In the genomic region with DNA sequence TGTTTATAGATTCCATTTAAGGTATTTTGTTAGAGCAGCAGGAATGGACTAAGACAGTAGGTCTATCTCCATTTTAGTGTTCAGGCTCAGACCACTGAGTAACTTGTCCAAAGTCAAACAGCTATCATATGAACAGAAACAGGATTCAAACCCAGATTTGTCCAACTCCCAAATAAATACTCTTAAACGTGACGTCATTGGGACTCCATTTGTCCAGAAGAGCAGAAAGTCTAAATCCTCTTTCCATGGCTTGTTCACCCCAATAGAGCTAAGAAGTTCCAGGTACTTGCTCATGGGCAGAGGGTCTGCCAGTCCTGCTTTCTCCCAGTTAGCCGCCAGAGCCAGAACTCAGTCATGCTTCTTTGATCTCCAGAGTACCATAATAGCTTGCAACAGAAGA, we compare ENCODE assay signal across 38 cellular contexts.
"Had no signal": no experiment of that assay in that cellular context is flagged by ENCODE, and none has a peak within 500 bp of the region (broad histone marks: within the 10 kb centered on the region; RNA-seq: fewer than 3 reads in every experiment).

No MANE protein-coding gene starts in this region.

- H3K36me3 Mint-ChIP-seq: activated naive CD4-positive, alpha-beta T cell treated with anti-CD3 and anti-CD28 coated beads, Interleukin-2, amount 10 ng/mL, durations not matched to agents 7 days and 5 days; activated naive CD4-positive, alpha-beta T cell treated with anti-CD3 and anti-CD28 coated beads, Interleukin-2, amount 50 U/mL, for 24 hours; activated naive CD4-positive, alpha-beta T cell treated with anti-CD3 and anti-CD28 coated beads, Interleukin-2, amount 50 U/mL, for 72 hours; activated naive CD8-positive, alpha-beta T cell; activated naive CD8-positive, alpha-beta T cell treated with anti-CD3 and anti-CD28 coated beads for 36 hours; activated naive CD8-positive, alpha-beta T cell treated with anti-CD3 and anti-CD28 coated beads, Interleukin-2, amount 10 ng/mL, durations not matched to agents 7 days and 5 days; brain had no signal

- H3K9me3 ChIP-seq: adrenal gland, ascending aorta, body of pancreas, breast epithelium had no signal

- H3K27ac Mint-ChIP-seq: activated naive CD4-positive, alpha-beta T cell treated with anti-CD3 and anti-CD28 coated beads for 36 hours; activated naive CD4-positive, alpha-beta T cell treated with anti-CD3 and anti-CD28 coated beads, Interleukin-2, amount 10 ng/mL, durations not matched to agents 7 days and 5 days; activated naive CD4-positive, alpha-beta T cell treated with anti-CD3 and anti-CD28 coated beads, Interleukin-2, amount 50 U/mL, for 24 hours; activated naive CD4-positive, alpha-beta T cell treated with anti-CD3 and anti-CD28 coated beads, Interleukin-2, amount 50 U/mL, for 72 hours; activated naive CD8-positive, alpha-beta T cell; activated naive CD8-positive, alpha-beta T cell treated with anti-CD3 and anti-CD28 coated beads for 36 hours; activated naive CD8-positive, alpha-beta T cell treated with anti-CD3 and anti-CD28 coated beads, Interleukin-2, amount 10 ng/mL, durations not matched to agents 7 days and 5 days; activated naive CD8-positive, alpha-beta T cell treated with anti-CD3 and anti-CD28 coated beads, Interleukin-2, amount 50 U/mL, for 24 hours; activated T-cell treated with anti-CD3 and anti-CD28 coated beads, Interleukin-2, amount 50 U/mL, for 24 hours; activated T-cell treated with anti-CD3 and anti-CD28 coated beads, Interleukin-2, amount 50 U/mL, for 72 hours; activated T-helper 1 cell treated with anti-CD3 and anti-CD28 coated beads, Interleukin-12 subunit alpha, Interleukin-12 subunit beta, Interleukin-2, Interleukin-4 antibody, amounts not matched to agents 30 ng/mL and 10 ng/mL and 1 ng/mL, durations not matched to agents 14 hours and 24 hours and 36 hours; activated T-helper 17 cell treated with anti-CD3 and anti-CD28 coated beads, Interleukin-2, amount 50 U/mL, for 72 hours; brain had no signal

- H3K4me1 ChIP-seq: adrenal gland, ascending aorta, breast epithelium had no signal

- ATAC-seq: activated naive CD4-positive, alpha-beta T cell treated with anti-CD3 and anti-CD28 coated beads, Interleukin-2, amount 50 U/mL, for 72 hours; activated naive CD8-positive, alpha-beta T cell treated with anti-CD3 and anti-CD28 coated beads, Interleukin-2, amount 50 U/mL, for 24 hours; activated T-cell treated with anti-CD3 and anti-CD28 coated beads, Interleukin-2, amount 50 U/mL, for 4 hours; activated T-cell treated with anti-CD3 and anti-CD28 coated beads, Interleukin-2, amount 50 U/mL, for 72 hours; activated T-helper 17 cell treated with anti-CD3 and anti-CD28 coated beads, Interleukin-2, amount 50 U/mL, for 72 hours; body of pancreas had no signal

- H3K4me3 ChIP-seq: adrenal gland, ascending aorta, body of pancreas, breast epithelium, cardiac muscle cell had no signal

- DNase-seq: activated effector memory CD4-positive, alpha-beta T cell treated with anti-CD3 and anti-CD28 coated beads, Interleukin-2, amount 50 U/mL, for 16 hours; activated effector memory CD4-positive, alpha-beta T cell treated with Interleukin-2 at 50 U/mL for 16 hours; activated gamma-delta T cell; activated gamma-delta T cell treated with Interleukin-2 at 50 U/mL for 16 hours; activated naive CD4-positive, alpha-beta T cell; activated naive CD4-positive, alpha-beta T cell treated with anti-CD3 and anti-CD28 coated beads for 36 hours; activated naive CD4-positive, alpha-beta T cell treated with anti-CD3 and anti-CD28 coated beads, Interleukin-2, amount 10 ng/mL, durations not matched to agents 7 days and 5 days; activated naive CD4-positive, alpha-beta T cell treated with anti-CD3 and anti-CD28 coated beads, Interleukin-2, amount 50 U/mL, for 16 hours; activated naive CD4-positive, alpha-beta T cell treated with Interleukin-2 at 50 U/mL for 16 hours; activated naive CD8-positive, alpha-beta T cell treated with anti-CD3 and anti-CD28 coated beads for 36 hours; activated naive CD8-positive, alpha-beta T cell treated with anti-CD3 and anti-CD28 coated beads, Interleukin-2, amount 10 ng/mL, durations not matched to agents 7 days and 5 days; activated naive CD8-positive, alpha-beta T cell treated with anti-CD3 and anti-CD28 coated beads, Interleukin-2, amount 50 U/mL, for 24 hours; activated T-cell treated with anti-CD3 and anti-CD28 coated beads for 4 hours; activated T-cell treated with anti-CD3 and anti-CD28 coated beads, Interleukin-2, amount 50 U/mL, for 1 hour; activated T-cell treated with anti-CD3 and anti-CD28 coated beads, Interleukin-2, amount 50 U/mL, for 24 hours; activated T-cell treated with anti-CD3 and anti-CD28 coated beads, Interleukin-2, amount 50 U/mL, for 4 hours; activated T-cell treated with anti-CD3 and anti-CD28 coated beads, Interleukin-2, amount 50 U/mL, for 48 hours; activated T-cell treated with anti-CD3 and anti-CD28 coated beads, Interleukin-2, amount 50 U/mL, for 72 hours; adrenal gland; amniotic stem cell; amygdala; anterior cingulate cortex; aorta; body of pancreas; brain microvascular endothelial cell; caudate nucleus; central memory CD4-positive, alpha-beta T cell; cerebellar nuclear complex had no signal

- H3K4me3 Mint-ChIP-seq: activated naive CD4-positive, alpha-beta T cell treated with anti-CD3 and anti-CD28 coated beads for 36 hours; activated naive CD4-positive, alpha-beta T cell treated with anti-CD3 and anti-CD28 coated beads, Interleukin-2, amount 10 ng/mL, durations not matched to agents 7 days and 5 days; activated naive CD4-positive, alpha-beta T cell treated with anti-CD3 and anti-CD28 coated beads, Interleukin-2, amount 50 U/mL, for 24 hours; activated naive CD8-positive, alpha-beta T cell; activated naive CD8-positive, alpha-beta T cell treated with anti-CD3 and anti-CD28 coated beads for 36 hours; activated naive CD8-positive, alpha-beta T cell treated with anti-CD3 and anti-CD28 coated beads, Interleukin-2, amount 10 ng/mL, durations not matched to agents 7 days and 5 days; activated naive CD8-positive, alpha-beta T cell treated with anti-CD3 and anti-CD28 coated beads, Interleukin-2, amount 50 U/mL, for 24 hours; activated T-cell treated with anti-CD3 and anti-CD28 coated beads, Interleukin-2, amount 50 U/mL, for 24 hours; activated T-cell treated with anti-CD3 and anti-CD28 coated beads, Interleukin-2, amount 50 U/mL, for 4 hours; activated T-cell treated with anti-CD3 and anti-CD28 coated beads, Interleukin-2, amount 50 U/mL, for 72 hours; activated T-helper 1 cell treated with anti-CD3 and anti-CD28 coated beads, Interleukin-12 subunit alpha, Interleukin-12 subunit beta, Interleukin-2, Interleukin-4 antibody, amounts not matched to agents 30 ng/mL and 10 ng/mL and 1 ng/mL, durations not matched to agents 14 hours and 24 hours and 36 hours; activated T-helper 17 cell treated with anti-CD3 and anti-CD28 coated beads, Interleukin-2, amount 50 U/mL, for 72 hours; brain; central memory CD8-positive, alpha-beta T cell had no signal

- H3K36me3 ChIP-seq: adrenal gland, ascending aorta, brain microvascular endothelial cell, breast epithelium, cardiac muscle cell had no signal

- H3K9me3 Mint-ChIP-seq: activated naive CD4-positive, alpha-beta T cell treated with anti-CD3 and anti-CD28 coated beads for 36 hours; activated naive CD4-positive, alpha-beta T cell treated with anti-CD3 and anti-CD28 coated beads, Interleukin-2, amount 10 ng/mL, durations not matched to agents 7 days and 5 days; activated naive CD4-positive, alpha-beta T cell treated with anti-CD3 and anti-CD28 coated beads, Interleukin-2, amount 50 U/mL, for 24 hours; activated naive CD4-positive, alpha-beta T cell treated with anti-CD3 and anti-CD28 coated beads, Interleukin-2, amount 50 U/mL, for 72 hours; activated naive CD8-positive, alpha-beta T cell treated with anti-CD3 and anti-CD28 coated beads for 36 hours; activated naive CD8-positive, alpha-beta T cell treated with anti-CD3 and anti-CD28 coated beads, Interleukin-2, amount 10 ng/mL, durations not matched to agents 7 days and 5 days; activated naive CD8-positive, alpha-beta T cell treated with anti-CD3 and anti-CD28 coated beads, Interleukin-2, amount 50 U/mL, for 24 hours; activated T-cell treated with anti-CD3 and anti-CD28 coated beads, Interleukin-2, amount 50 U/mL, for 24 hours; activated T-cell treated with anti-CD3 and anti-CD28 coated beads, Interleukin-2, amount 50 U/mL, for 4 hours; activated T-cell treated with anti-CD3 and anti-CD28 coated beads, Interleukin-2, amount 50 U/mL, for 72 hours; activated T-helper 1 cell treated with anti-CD3 and anti-CD28 coated beads, Interleukin-12 subunit alpha, Interleukin-12 subunit beta, Interleukin-2, Interleukin-4 antibody, amounts not matched to agents 30 ng/mL and 10 ng/mL and 1 ng/mL, durations not matched to agents 14 hours and 24 hours and 36 hours; activated T-helper 17 cell treated with anti-CD3 and anti-CD28 coated beads, Interleukin-2, amount 50 U/mL, for 72 hours; brain; central memory CD8-positive, alpha-beta T cell had no signal

- H3K4me1 Mint-ChIP-seq: activated naive CD4-positive, alpha-beta T cell treated with anti-CD3 and anti-CD28 coated beads, Interleukin-2, amount 10 ng/mL, durations not matched to agents 7 days and 5 days; activated naive CD4-positive, alpha-beta T cell treated with anti-CD3 and anti-CD28 coated beads, Interleukin-2, amount 50 U/mL, for 24 hours; activated naive CD8-positive, alpha-beta T cell treated with anti-CD3 and anti-CD28 coated beads for 36 hours; activated T-helper 17 cell treated with anti-CD3 and anti-CD28 coated beads, Interleukin-2, amount 50 U/mL, for 72 hours; central memory CD8-positive, alpha-beta T cell had no signal

- H3K27me3 Mint-ChIP-seq: brain had no signal

- H3K27ac ChIP-seq: adrenal gland, ascending aorta, body of pancreas, brain microvascular endothelial cell, breast epithelium, cardiac muscle cell had no signal

- H3K27me3 ChIP-seq: adrenal gland, ascending aorta, body of pancreas, brain microvascular endothelial cell, breast epithelium, cardiac muscle cell had no signal
